ENCODE assay signal across 12 cellular contexts in the genomic region with DNA sequence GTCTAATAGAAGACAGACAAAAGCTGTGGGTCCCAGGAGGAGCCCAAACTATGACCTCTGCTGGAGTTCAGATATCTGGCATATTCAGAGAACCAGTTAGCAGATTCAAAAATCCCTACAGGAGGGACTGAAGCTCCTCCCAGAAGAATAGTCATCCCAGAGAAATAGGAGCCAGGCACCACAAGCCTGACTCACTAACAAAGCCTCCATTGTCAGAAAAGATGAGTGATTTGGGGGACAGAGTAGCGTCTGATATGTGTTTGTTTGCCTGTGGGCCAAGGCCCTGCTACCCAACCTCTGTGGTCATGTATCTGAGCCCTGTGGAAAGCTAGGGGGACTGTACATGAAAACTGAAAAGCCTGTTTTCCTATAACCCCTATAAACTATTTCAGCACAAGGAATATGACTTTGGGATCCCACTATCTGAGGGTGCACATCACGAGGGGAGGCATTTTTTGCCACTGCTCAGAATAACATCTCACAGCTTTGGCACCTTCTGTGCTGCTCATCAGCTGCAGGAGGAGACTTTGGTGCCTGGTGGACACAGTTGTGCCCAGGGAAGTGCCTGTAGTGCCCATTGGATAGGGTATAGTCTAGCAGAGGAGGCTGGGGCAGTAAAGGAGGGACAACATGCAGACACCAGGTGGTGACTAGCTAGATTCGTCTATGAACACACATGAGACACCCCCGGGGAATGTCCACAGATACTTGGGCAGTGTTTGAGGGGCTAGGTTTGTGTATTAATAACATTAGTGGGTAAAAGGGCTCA. TPM values are rescaled to one million over a fixed set of nuclear protein-coding genes. Genes with fewer than 3 reads are reported as not detected.
DNase-seq lines count a peak whose midpoint lies in the region; ATAC-seq, FAIRE-seq and TF ChIP-seq lines count a peak whose summit lies in the region.
"Had no signal": no experiment of that assay in that cellular context is flagged by ENCODE, and none has a peak within 500 bp of the region (broad histone marks: within the 10 kb centered on the region; RNA-seq: fewer than 3 reads in every experiment).

No MANE protein-coding gene starts in this region.

- peaks cover 18% of the 10 kb centered on the region for H3F3A ChIP-seq in SK-N-SH (replicated peaks; ENCODE audit: insufficient read depth)

- H3K4me1 ChIP-seq in SK-N-SH (ENCODE audit: control insufficient read depth in 1 of 2, insufficient read depth in 2 of 2, low read depth in 1 of 2, low read length in 1 of 2), result peaks cover 17 to 26% of the 10 kb centered on the region in 2 experiments

- H3K9me3 Mint-ChIP-seq in osteocyte (ENCODE audit: unreplicated experiment), result no peaks in the 10 kb centered on the region

- DNase-seq in COLO829 (ENCODE audit: low spot score) (peak; percentile 90), SK-N-SH (no peak), foreskin fibroblast (peak; percentile 77 to 88), osteocyte (ENCODE audit: extremely low spot score, unreplicated experiment) (no peak), GM19239 (ENCODE audit: insufficient read length, low spot score) (no peak), NCI-H2081 (lab: John Stamatoyannopoulos, UW) (no peak)
- DNase-seq: COR-L47; kidney; NCI-H2081 treated with DMSO at 0.1 percent for 48 hours; stimulated activated CD4-positive, alpha-beta T cell treated with anti-CD3 and anti-CD28 coated beads, Interleukin-1b, Interleukin-23, amount 100 ng/mL, for 48 hours had no signal

- H3K9me2 ChIP-seq in SK-N-SH, result no peaks in the 10 kb centered on the region

- no peak for FAIRE-seq in GM19239 (lab: Jason Lieb, UNC)
- FAIRE-seq: kidney had no signal

- no peaks in the 10 kb centered on the region for H3K36me3 Mint-ChIP-seq in osteocyte (ENCODE audit: unreplicated experiment)

- H3K36me3 ChIP-seq in SK-N-SH (replicated peaks in 1 of 2; ENCODE audit: control insufficient read depth in 1 of 2, insufficient read depth in 2 of 2, low read length in 1 of 2), result no peaks in the 10 kb centered on the region

- no peak overlapping the region for H3K4me3 ChIP-seq in SK-N-SH (ENCODE audit: low read depth in 2 of 2, low read length in 1 of 2)
- H3K4me3 ChIP-seq in foreskin fibroblast (ENCODE audit: low read depth in 1 of 2, low read length in 2 of 2), result no peak overlapping the region

- H4K20me1 ChIP-seq in SK-N-SH (ENCODE audit: insufficient read depth), result no peaks in the 10 kb centered on the region

- no peaks in the 10 kb centered on the region for H3K27me3 ChIP-seq in SK-N-SH (ENCODE audit: insufficient read depth)

- TF ChIP-seq CTCF in SK-N-SH (IDR thresholded peaks at IDR 0.05) (no peak; the same call in 1 of the 2 replicates), foreskin fibroblast (IDR thresholded peaks at IDR 0.05; ENCODE audit: low read depth, low read length) (no peak), osteocyte (IDR thresholded peaks at IDR 0.05) (no peak)

- H3K79me2 ChIP-seq in SK-N-SH (ENCODE audit: insufficient read depth), result no peaks in the 10 kb centered on the region

- TF ChIP-seq EP300 in SK-N-SH (IDR thresholded peaks at IDR 0.05; ENCODE audit: borderline replicate concordance in 1 of 2, low read depth in 1 of 2, low read length in 1 of 2), result peak in 1 of 2 experiments; percentile 76; a peak in 1 of 4 replicates

- WGBS in SK-N-SH (ENCODE audit: low lambda C conversion rate), result 32% methylated on average over 4 of the region's 4 CpGs

- peak overlapping the region; percentile 91 for H3K27ac Mint-ChIP-seq in osteocyte (ENCODE audit: unreplicated experiment)

- POLR2A ChIA-PET in SK-N-SH (lab: Yijun Ruan, JAX), result no interaction called here

- H3K9me3 ChIP-seq in SK-N-SH, result no peaks in the 10 kb centered on the region

- peak overlapping the region; percentile 33 for H3K4me2 ChIP-seq in SK-N-SH

- peak overlapping the region; percentile 46; the same call in 1 of the 2 replicates for H3K9ac ChIP-seq in SK-N-SH

- TF ChIP-seq RAD21 in SK-N-SH (IDR thresholded peaks at IDR 0.05; ENCODE audit: low read length), result no peak

- ATAC-seq in GM19452 (IDR thresholded peaks at IDR 0.05; ENCODE audit: unreplicated experiment), result no peak
- ATAC-seq in HG03139 (IDR thresholded peaks at IDR 0.05; ENCODE audit: unreplicated experiment), result no peak

- CTCF ChIA-PET in SK-N-SH (lab: Yijun Ruan, JAX), result interaction anchor here (1.4 to 2.2 kb wide), 3 partner anchors 11 to 51 kb away, joined by 6 to 8 read pairs (median 7); no protein-coding TSS in a partner anchor

- H2AFZ ChIP-seq in SK-N-SH (ENCODE audit: low read depth), result no peak overlapping the region

- no peak overlapping the region for H3K4me3 Mint-ChIP-seq in osteocyte (ENCODE audit: unreplicated experiment)

- H3K27ac ChIP-seq in SK-N-SH (ENCODE audit: low read depth in 2 of 2, low read length in 1 of 2), result peak overlapping the region; percentile 48 to 93

- peaks cover 46% of the 10 kb centered on the region for H3K4me1 Mint-ChIP-seq in osteocyte (ENCODE audit: unreplicated experiment)

- no peaks in the 10 kb centered on the region for H3K27me3 Mint-ChIP-seq in osteocyte (ENCODE audit: unreplicated experiment)

TF ChIP-seq in SK-N-SH, 30 proteins besides CTCF, POLR2A, EP300 and RAD21 (continues in another document):
- TF ChIP-seq TEAD4 (IDR thresholded peaks at IDR 0.05; ENCODE audit: borderline replicate concordance, insufficient read depth), result peak; percentile 16; the same call in 1 of the 2 replicates
- no peak for TF ChIP-seq RFX5 (IDR thresholded peaks at IDR 0.05; ENCODE audit: low read length)
- TF ChIP-seq SIN3A (IDR thresholded peaks at IDR 0.05; ENCODE audit: borderline replicate concordance, low read depth, low read length), result 0 out of 2 replicates have a peak, but pooled peaks have one; percentile 35
- TF ChIP-seq, protein P1, sequence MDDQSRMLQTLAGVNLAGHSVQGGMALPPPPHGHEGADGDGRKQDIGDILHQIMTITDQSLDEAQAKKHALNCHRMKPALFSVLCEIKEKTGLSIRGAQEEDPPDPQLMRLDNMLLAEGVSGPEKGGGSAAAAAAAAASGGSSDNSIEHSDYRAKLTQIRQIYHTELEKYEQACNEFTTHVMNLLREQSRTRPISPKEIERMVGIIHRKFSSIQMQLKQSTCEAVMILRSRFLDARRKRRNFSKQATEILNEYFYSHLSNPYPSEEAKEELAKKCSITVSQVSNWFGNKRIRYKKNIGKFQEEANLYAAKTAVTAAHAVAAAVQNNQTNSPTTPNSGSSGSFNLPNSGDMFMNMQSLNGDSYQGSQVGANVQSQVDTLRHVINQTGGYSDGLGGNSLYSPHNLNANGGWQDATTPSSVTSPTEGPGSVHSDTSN (IDR thresholded peaks at IDR 0.05), result peak; percentile 96
- peak; percentile 45; the same call in 1 of the 2 replicates for TF ChIP-seq POLR2AphosphoS5 (IDR thresholded peaks at IDR 0.05; ENCODE audit: low read depth, low read length)
- no peak for TF ChIP-seq USF2 (IDR thresholded peaks at IDR 0.05; ENCODE audit: borderline replicate concordance, low read depth, low read length)
- peak; percentile 72 for TF ChIP-seq JUND (IDR thresholded peaks at IDR 0.05)
- peak; percentile 45 for TF ChIP-seq TCF12 (IDR thresholded peaks at IDR 0.05)
- peak; percentile 81 for TF ChIP-seq FOSL2 (IDR thresholded peaks at IDR 0.05; ENCODE audit: borderline replicate concordance, low read depth)
- TF ChIP-seq, protein P2, sequence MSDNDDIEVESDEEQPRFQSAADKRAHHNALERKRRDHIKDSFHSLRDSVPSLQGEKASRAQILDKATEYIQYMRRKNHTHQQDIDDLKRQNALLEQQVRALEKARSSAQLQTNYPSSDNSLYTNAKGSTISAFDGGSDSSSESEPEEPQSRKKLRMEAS (IDR thresholded peaks at IDR 0.05; ENCODE audit: low read depth), result peak; percentile 48
- TF ChIP-seq, protein P3, sequence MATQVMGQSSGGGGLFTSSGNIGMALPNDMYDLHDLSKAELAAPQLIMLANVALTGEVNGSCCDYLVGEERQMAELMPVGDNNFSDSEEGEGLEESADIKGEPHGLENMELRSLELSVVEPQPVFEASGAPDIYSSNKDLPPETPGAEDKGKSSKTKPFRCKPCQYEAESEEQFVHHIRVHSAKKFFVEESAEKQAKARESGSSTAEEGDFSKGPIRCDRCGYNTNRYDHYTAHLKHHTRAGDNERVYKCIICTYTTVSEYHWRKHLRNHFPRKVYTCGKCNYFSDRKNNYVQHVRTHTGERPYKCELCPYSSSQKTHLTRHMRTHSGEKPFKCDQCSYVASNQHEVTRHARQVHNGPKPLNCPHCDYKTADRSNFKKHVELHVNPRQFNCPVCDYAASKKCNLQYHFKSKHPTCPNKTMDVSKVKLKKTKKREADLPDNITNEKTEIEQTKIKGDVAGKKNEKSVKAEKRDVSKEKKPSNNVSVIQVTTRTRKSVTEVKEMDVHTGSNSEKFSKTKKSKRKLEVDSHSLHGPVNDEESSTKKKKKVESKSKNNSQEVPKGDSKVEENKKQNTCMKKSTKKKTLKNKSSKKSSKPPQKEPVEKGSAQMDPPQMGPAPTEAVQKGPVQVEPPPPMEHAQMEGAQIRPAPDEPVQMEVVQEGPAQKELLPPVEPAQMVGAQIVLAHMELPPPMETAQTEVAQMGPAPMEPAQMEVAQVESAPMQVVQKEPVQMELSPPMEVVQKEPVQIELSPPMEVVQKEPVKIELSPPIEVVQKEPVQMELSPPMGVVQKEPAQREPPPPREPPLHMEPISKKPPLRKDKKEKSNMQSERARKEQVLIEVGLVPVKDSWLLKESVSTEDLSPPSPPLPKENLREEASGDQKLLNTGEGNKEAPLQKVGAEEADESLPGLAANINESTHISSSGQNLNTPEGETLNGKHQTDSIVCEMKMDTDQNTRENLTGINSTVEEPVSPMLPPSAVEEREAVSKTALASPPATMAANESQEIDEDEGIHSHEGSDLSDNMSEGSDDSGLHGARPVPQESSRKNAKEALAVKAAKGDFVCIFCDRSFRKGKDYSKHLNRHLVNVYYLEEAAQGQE (IDR thresholded peaks at IDR 0.05; ENCODE audit: low read depth, low read length), result 0 out of 2 replicates have a peak, but pooled peaks have one; percentile 26

RNA-seq across cellular contexts. Expression of gene LARP6, which starts 9.7 kb away (rescaled TPM):
- 193 and 236 TPM in 2 replicates for polyA plus RNA-seq in SK-N-SH (2012; rRNA removed)
- polyA plus RNA-seq in SK-N-SH (2012; cell fraction: cytosol; rRNA removed), result 223 and 271 TPM in 2 replicates
- 118 and 123 TPM in 2 replicates for polyA plus RNA-seq in SK-N-SH (2012; cell fraction: nucleus; rRNA removed)
- 119 and 123 TPM in 2 replicates for total RNA-seq in osteocyte

RNA-seq across cellular contexts. Expression of gene THAP10, which starts 28.6 kb away (rescaled TPM):
- polyA plus RNA-seq in SK-N-SH (2012; rRNA removed), result 2.9 and 3.2 TPM in 2 replicates
- 4.4 TPM in 2 replicates for polyA plus RNA-seq in SK-N-SH (2012; cell fraction: cytosol; rRNA removed)
- polyA plus RNA-seq in SK-N-SH (2012; cell fraction: nucleus; rRNA removed), result 2.5 and 3.8 TPM in 2 replicates
- 1.5 and 1.7 TPM in 2 replicates for total RNA-seq in osteocyte

RNA-seq across cellular contexts. Expression of gene LRRC49, which starts 29.0 kb away (rescaled TPM):
- polyA plus RNA-seq in SK-N-SH (2012; rRNA removed), result 7.2 and 10.4 TPM in 2 replicates
- 10.5 and 13.2 TPM in 2 replicates for polyA plus RNA-seq in SK-N-SH (2012; cell fraction: cytosol; rRNA removed)
- polyA plus RNA-seq in SK-N-SH (2012; cell fraction: nucleus; rRNA removed), result 7.4 and 14.2 TPM in 2 replicates
- 8.9 and 12.5 TPM in 2 replicates for total RNA-seq in osteocyte

Comparison
In these comparisons a context has a peak if more than half of its experiments do, and no peak if none do; other contexts are left out.
1. DNase-seq: peak in COLO829 (single experiment) and foreskin fibroblast (2 of 2); none in SK-N-SH (single experiment), osteocyte (single experiment), GM19239 (single experiment) and NCI-H2081 (0 of 2).